ENCODE assay signal across 12 cellular contexts in the genomic region with DNA sequence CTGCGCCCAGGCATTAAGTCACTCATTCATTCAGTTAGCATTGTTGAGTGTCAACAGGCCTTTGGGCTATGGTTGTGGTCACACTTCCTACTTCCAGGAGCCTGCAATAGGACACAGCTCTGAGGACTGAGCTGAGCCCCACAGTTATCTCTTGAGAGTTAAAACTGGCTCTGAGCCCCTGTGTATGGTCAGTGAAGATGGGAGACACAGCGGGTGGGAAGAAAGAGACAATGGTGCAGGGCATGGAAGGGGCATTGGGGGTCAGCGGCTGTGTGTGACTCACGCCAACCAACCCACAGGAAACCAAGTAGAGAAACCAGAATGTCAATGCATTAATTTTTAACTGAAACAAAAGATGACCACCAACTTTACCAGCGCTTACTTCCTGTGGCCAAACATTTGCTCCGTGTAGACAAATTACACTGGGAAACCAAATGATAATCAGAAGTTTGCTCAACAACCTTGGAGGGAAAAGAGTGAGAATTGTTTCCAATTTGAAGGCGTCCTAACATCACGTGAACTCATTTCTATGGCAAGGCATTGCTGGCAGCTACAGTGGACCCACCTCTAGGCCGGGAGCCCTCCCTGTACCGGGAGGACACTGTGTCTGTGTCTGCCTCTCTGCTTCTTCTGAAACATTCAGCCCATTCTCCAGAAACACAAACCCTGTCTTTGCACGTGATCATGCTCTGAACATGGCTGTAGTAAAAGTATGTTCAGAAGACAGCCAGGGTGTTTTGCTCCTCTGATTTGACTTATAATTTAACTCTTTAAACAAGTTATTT.
DNase-seq lines count a peak whose midpoint lies in the region; ATAC-seq, FAIRE-seq and TF ChIP-seq lines count a peak whose summit lies in the region.
"Had no signal": no experiment of that assay in that cellular context is flagged by ENCODE, and none has a peak within 500 bp of the region (broad histone marks: within the 10 kb centered on the region; RNA-seq: fewer than 3 reads in every experiment).

No MANE protein-coding gene starts in this region.

- no peaks in the 10 kb centered on the region for H3K36me3 ChIP-seq in WERI-Rb-1
- no peaks in the 10 kb centered on the region for H3K36me3 ChIP-seq in effector memory CD4-positive, alpha-beta T cell (ENCODE audit: control insufficient read depth, insufficient read depth, low read length)

- H3K9me3 ChIP-seq in WERI-Rb-1 (ENCODE audit: severe bottlenecking), result no peaks in the 10 kb centered on the region
- no peaks in the 10 kb centered on the region for H3K9me3 ChIP-seq in effector memory CD4-positive, alpha-beta T cell (ENCODE audit: control insufficient read depth, low read length)

- FAIRE-seq in GM18507 (lab: Jason Lieb, UNC), result peak; percentile 88

- ATAC-seq in GM21423 (IDR thresholded peaks at IDR 0.05; ENCODE audit: unreplicated experiment), result peak; percentile 64

- TF ChIP-seq CTCF in GM13976 (IDR thresholded peaks at IDR 0.05; ENCODE audit: borderline replicate concordance, control extremely low read depth, extremely low read depth, insufficient read depth, missing control alignments) (no peak), WERI-Rb-1 (IDR thresholded peaks at IDR 0.05; ENCODE audit: low read depth, low read length) (no peak)

- no peak overlapping the region for H3K27ac ChIP-seq in WERI-Rb-1
- H3K27ac ChIP-seq in effector memory CD4-positive, alpha-beta T cell (ENCODE audit: insufficient read depth, low read length, poor library complexity, severe bottlenecking), result no peak overlapping the region

- in situ Hi-C loops in GM13976 (cut with MboI; ENCODE audit: low sequenced_read_pairs, unreplicated experiment), result no loop called here

- peaks cover 28% of the 10 kb centered on the region for H3K4me1 ChIP-seq in effector memory CD4-positive, alpha-beta T cell (ENCODE audit: control insufficient read depth, insufficient read depth, low read length, poor library complexity, severe bottlenecking)

- DNase-seq in GM18507 (ENCODE audit: extremely low spot score, insufficient read length, low read depth), result no peak
- peak; percentile 68 for DNase-seq in HT-29 (ENCODE audit: low spot score)
- DNase-seq in kidney tubule cell (ENCODE audit: low spot score), result peak; percentile 81
- DNase-seq in activated gamma-delta T cell (lab: John Stamatoyannopoulos, UW), result no peak
- DNase-seq in GM13976 (ENCODE audit: low spot score), result no peak
- DNase-seq in WERI-Rb-1, result no peak
- DNase-seq in effector memory CD4-positive, alpha-beta T cell, result no peak
- DNase-seq: activated naive CD4-positive, alpha-beta T cell treated with anti-CD3 and anti-CD28 coated beads, Interleukin-2, amount 50 U/mL, for 16 hours; NCI-H1105 treated with DMSO at 0.1 percent for 48 hours; NCI-H69; nephron progenitor cell had no signal

- H3K4me3 ChIP-seq in WERI-Rb-1 (ENCODE audit: low read depth, low read length), result no peak overlapping the region
- H3K4me3 ChIP-seq in effector memory CD4-positive, alpha-beta T cell (ENCODE audit: insufficient read depth, low read depth, low read length, poor library complexity, severe bottlenecking), result no peak overlapping the region

- no peaks in the 10 kb centered on the region for H3K27me3 ChIP-seq in WERI-Rb-1 (ENCODE audit: insufficient read depth, low read depth, severe bottlenecking)
- H3K27me3 ChIP-seq in effector memory CD4-positive, alpha-beta T cell (replicated peaks; ENCODE audit: control insufficient read depth, insufficient read depth, low read length, poor library complexity, severe bottlenecking), result no peaks in the 10 kb centered on the region

Comparison
In these comparisons a context has a peak if more than half of its experiments do, and no peak if none do; other contexts are left out.
1. DNase-seq: peak in HT-29 (single experiment) and kidney tubule cell (single experiment); none in GM18507 (single experiment), activated gamma-delta T cell (single experiment), GM13976 (single experiment), WERI-Rb-1 (single experiment) and effector memory CD4-positive, alpha-beta T cell (0 of 3).